ENCODE assay signal across 9 cellular contexts in genomic region chr11:34068098-34068497, GRCh38. TPM values are rescaled to one million over a fixed set of nuclear protein-coding genes. Genes with fewer than 3 reads are reported as not detected.
DNase-seq lines count a peak whose midpoint lies in the region; ATAC-seq, FAIRE-seq and TF ChIP-seq lines count a peak whose summit lies in the region.
"Had no signal": no experiment of that assay in that cellular context is flagged by ENCODE, and none has a peak within 500 bp of the region (broad histone marks: within the 10 kb centered on the region; RNA-seq: fewer than 3 reads in every experiment).

No MANE protein-coding gene starts in this region.

- H3K9me3 ChIP-seq in BLaER1: no peaks in the 10 kb centered on the region
- H3K9me3 ChIP-seq in HCT116 (ENCODE audit: control insufficient read depth in 1 of 2, insufficient read depth in 1 of 2, low read depth in 1 of 2, low read length in 2 of 2): no peaks in the 10 kb centered on the region
- H3K9me3 ChIP-seq in kidney (ENCODE audit: control insufficient read depth in 1 of 2, low read length in 2 of 2): no peaks in the 10 kb centered on the region
- H3K9me3 ChIP-seq: stomach had no signal

- H3K9me2 ChIP-seq in HCT116 (ENCODE audit: insufficient read depth): no peaks in the 10 kb centered on the region

- 0 out of 2 replicates have a peak overlapping the region, but pooled peaks have one; percentile 37 for H3K27ac ChIP-seq in BLaER1
- no peak overlapping the region for H3K27ac ChIP-seq in HCT116 (ENCODE audit: low read depth, low read length)
- no peak overlapping the region for H3K27ac ChIP-seq in kidney (ENCODE audit: low read depth in 2 of 2, low read length in 2 of 2)

- no peak for TF ChIP-seq RAD21 in HCT116 (IDR thresholded peaks at IDR 0.05; ENCODE audit: low read depth)

- DNase-seq in HCT116 (ENCODE audit: low read depth, low spot score) (no peak), amniotic epithelial cell (ENCODE audit: low read depth) (peak; percentile 47), left lobe of liver (ENCODE audit: low spot score) (no peak), kidney (no peak), ecto neural progenitor cell (ENCODE audit: low spot score) (no peak)
- DNase-seq: stomach had no signal

- H3K4me1 ChIP-seq in BLaER1 (peaks cover 58% of the 10 kb centered on the region), HCT116 (ENCODE audit: control insufficient read depth in 1 of 2, insufficient read depth in 2 of 2, low read length in 2 of 2) (peaks cover 29 to 75% of the 10 kb centered on the region in 2 experiments), kidney (ENCODE audit: control insufficient read depth in 1 of 2, insufficient read depth in 1 of 2, low read depth in 1 of 2, low read length in 2 of 2) (peaks cover 3 to 5% of the 10 kb centered on the region in 2 donors)

- RAD21 ChIA-PET in HCT116 (lab: Charles Lee; ENCODE audit: low non-redundant PET in 1 of 2, low total read pairs in 2 of 2, uncharacterized antibody in 2 of 2, unreplicated experiment in 2 of 2): no interaction called here

- no peak for TF ChIP-seq CTCF in HCT116 (IDR thresholded peaks at IDR 0.05 in 2 of 3, conservative IDR thresholded peaks at IDR 0.05 in 1 of 3; ENCODE audit: borderline replicate concordance in 1 of 3, insufficient read depth in 1 of 3, low read depth in 2 of 3, low read length in 2 of 3)
- TF ChIP-seq CTCF in kidney (IDR thresholded peaks at IDR 0.05; ENCODE audit: borderline replicate concordance, extremely low read depth, insufficient read depth): no peak

- no peak for TF ChIP-seq POLR2A in HCT116 (IDR thresholded peaks at IDR 0.05; ENCODE audit: borderline replicate concordance, extremely low read depth, insufficient read depth, insufficient read length)

- intact Hi-C loops in HCT116 (cut with micrococcal nuclease) (loop anchor here (5.0 kb wide), 1 partner anchor 71 kb away; no protein-coding TSS in a partner anchor), kidney (cut with DNase I) (no loop called here)

- CTCF ChIA-PET in HCT116 (lab: Charles Lee): no interaction called here

- ATAC-seq in HCT116 (no peak), left lobe of liver (peak; percentile 58), GM19463 (IDR thresholded peaks at IDR 0.05; ENCODE audit: unreplicated experiment) (no peak), GM19351 (IDR thresholded peaks at IDR 0.05; ENCODE audit: unreplicated experiment) (no peak)

- peaks cover 100% of the 10 kb centered on the region for H4K20me1 ChIP-seq in BLaER1
- H4K20me1 ChIP-seq in HCT116 (ENCODE audit: insufficient read depth): peaks cover 35% of the 10 kb centered on the region; the same call in 1 of the 2 replicates

- no TSS peak for BruUV-seq in HCT116 (replicated peaks; lab: Mats Ljungman, UMichigan)

- no peak overlapping the region for H2AFZ ChIP-seq in HCT116 (ENCODE audit: low read depth, low read length, poor library complexity, severe bottlenecking)

- FAIRE-seq in kidney (lab: Jason Lieb, UNC): no peak

- no peak overlapping the region for H3K9ac ChIP-seq in BLaER1
- H3K9ac ChIP-seq in HCT116 (ENCODE audit: low read length): no peak overlapping the region
- no peak overlapping the region for H3K9ac ChIP-seq in kidney (ENCODE audit: low read length in 2 of 2)

- H3K4me2 ChIP-seq in BLaER1 (peak overlapping the region; percentile 75), HCT116 (ENCODE audit: low read length) (no peak overlapping the region)

- H3K4me3 ChIP-seq in BLaER1 (no peak overlapping the region), HCT116 (replicated peaks in 1 of 2; ENCODE audit: low read depth in 1 of 2, low read length in 2 of 2) (no peak overlapping the region), kidney (ENCODE audit: low read length in 2 of 2) (no peak overlapping the region)
- H3K4me3 ChIP-seq: stomach had no signal

- H3K79me2 ChIP-seq in HCT116 (ENCODE audit: insufficient read depth, low read length): peaks cover 100% of the 10 kb centered on the region

- H3K27me3 ChIP-seq in BLaER1: no peaks in the 10 kb centered on the region
- H3K27me3 ChIP-seq in HCT116 (ENCODE audit: insufficient read depth, low read length): no peaks in the 10 kb centered on the region
- H3K27me3 ChIP-seq: stomach had no signal

- POLR2A ChIA-PET in HCT116 (lab: Charles Lee): no interaction called here

- H3K36me3 ChIP-seq in BLaER1 (peaks cover 79% of the 10 kb centered on the region), HCT116 (ENCODE audit: control insufficient read depth in 1 of 2, insufficient read depth in 2 of 2, low read length in 2 of 2) (peaks cover 9 to 19% of the 10 kb centered on the region in 2 experiments; a peak in 3 of 4 replicates), kidney (ENCODE audit: control insufficient read depth in 1 of 2, insufficient read depth in 2 of 2, low read length in 2 of 2) (peaks cover 6 to 12% of the 10 kb centered on the region in 2 donors)

TF ChIP-seq in HCT116, 20 proteins besides CTCF, POLR2A, EP300 and RAD21:
- TF ChIP-seq JUND (IDR thresholded peaks at IDR 0.05) (0 out of 2 replicates have a peak, but pooled peaks have one; percentile 0), EZH2phosphoT487 (IDR thresholded peaks at IDR 0.05; ENCODE audit: borderline replicate concordance) (no peak)

RNA-seq across cellular contexts. Expression of gene CAPRIN1, which starts 16.6 kb away (rescaled TPM):
- total RNA-seq in HCT116 (2021; ENCODE audit: unreplicated experiment) (285 TPM), left lobe of liver (68.6 TPM), kidney (174 TPM)
- 133 and 173 TPM in 2 replicates for polyA plus RNA-seq in HCT116 (2012)
- polyA plus RNA-seq in kidney (ENCODE audit: insufficient read depth, low read depth, low replicate concordance): 83.3 TPM

RNA-seq across cellular contexts. Expression of gene NAT10, which starts 37.3 kb away (rescaled TPM):
- total RNA-seq in HCT116 (2021; ENCODE audit: unreplicated experiment): 101 TPM
- polyA plus RNA-seq in HCT116 (2012): 66.4 and 80.0 TPM in 2 replicates
- 12.9 TPM for total RNA-seq in left lobe of liver
- total RNA-seq in kidney: 43.1 TPM
- 24.1 TPM for polyA plus RNA-seq in kidney (ENCODE audit: insufficient read depth, low read depth, low replicate concordance)
